ENCODE assay signal across 18 cellular contexts in genomic region chr1:18292531-18292930, GRCh38.
"Had no signal": no experiment of that assay in that cellular context is flagged by ENCODE, and none has a peak within 500 bp of the region (broad histone marks: within the 10 kb centered on the region; RNA-seq: fewer than 3 reads in every experiment).

No MANE protein-coding gene starts in this region.

- H3K4me1 Mint-ChIP-seq: T-cell had no signal

- H3K27ac ChIP-seq: HL-60, KMS-11, RWPE1 had no signal

- DNase-seq: Kasumi-1, MM.1S, NCI-H1436, NCI-H187 treated with DMSO at 0.1 percent for 48 hours, NCI-H2029 treated with DMSO at 0.1 percent for 48 hours, NCI-H2227 treated with DMSO at 0.1 percent for 48 hours, NCI-H524 treated with DMSO at 0.1 percent for 48 hours, NCI-H774, PC-3, SHP77, SW 1271, T-cell had no signal

- H3K4me3 ChIP-seq: K562 had no signal

- H3K27ac Mint-ChIP-seq: IgD-negative memory B cell, T-cell had no signal

- ATAC-seq: K562, Panc1, PC-3, T-cell had no signal

- H3K4me3 Mint-ChIP-seq: IgD-negative memory B cell, T-cell had no signal

- H3K9me3 Mint-ChIP-seq: IgD-negative memory B cell, T-cell had no signal

- H3K4me2 ChIP-seq: KMS-11 had no signal

- H3K9ac ChIP-seq: KMS-11 had no signal

- H3K36me3 Mint-ChIP-seq: IgD-negative memory B cell, T-cell had no signal
